8 cellular contexts compared by ENCODE assay signal in genomic region chr16:30395155-30395991, GRCh38. TPM values are rescaled to one million over a fixed set of nuclear protein-coding genes. Genes with fewer than 3 reads are reported as not detected.
DNase-seq lines count a peak whose midpoint lies in the region; ATAC-seq and TF ChIP-seq lines count a peak whose summit lies in the region.

TSS of gene ZNF48 (plus strand) at chr16:30395420. CDS start at chr16:30395795, 375 bp downstream.

- H3K27me3 ChIP-seq in Caco-2 (replicated peaks; ENCODE audit: control insufficient read depth, insufficient read depth, low read length): no peaks in the 10 kb centered on the region
- H3K27me3 ChIP-seq in OCI-LY1 (ENCODE audit: insufficient read depth, low read length): no peaks in the 10 kb centered on the region
- no peaks in the 10 kb centered on the region for H3K27me3 ChIP-seq in esophagus squamous epithelium

- H3K79me2 ChIP-seq in OCI-LY1 (ENCODE audit: insufficient read depth, low read length): no peaks in the 10 kb centered on the region

- H3K27me3 Mint-ChIP-seq in Caco-2 (ENCODE audit: insufficient read depth, unreplicated experiment): no peaks in the 10 kb centered on the region
- H3K27me3 Mint-ChIP-seq in activated T-cell treated with anti-CD3 and anti-CD28 coated beads, Interleukin-2, amount 50 U/mL, for 4 hours (ENCODE audit: low read depth): no peaks in the 10 kb centered on the region

- peaks cover 19% of the 10 kb centered on the region for H3K4me1 Mint-ChIP-seq in Caco-2 (ENCODE audit: low read depth, unreplicated experiment)
- peaks cover 36% of the 10 kb centered on the region for H3K4me1 Mint-ChIP-seq in activated T-cell treated with anti-CD3 and anti-CD28 coated beads, Interleukin-2, amount 50 U/mL, for 4 hours (ENCODE audit: low read depth)

- H3K27ac ChIP-seq in OCI-LY1 (ENCODE audit: low read depth, low read length, poor library complexity, severe bottlenecking): peak within 1 kb of the TSS; percentile 3
- H3K27ac ChIP-seq in esophagus squamous epithelium: peak within 1 kb of the TSS; percentile 74 to 86 (median 82)
- H3K27ac ChIP-seq in substantia nigra (ENCODE audit: low read depth, low read length, poor library complexity, severe bottlenecking): peak within 1 kb of the TSS; percentile 71

- POLR2A ChIA-PET in Caco-2 (lab: Charles Lee): interaction anchor here (1.0 to 2.6 kb wide), 7 partner anchors 12 to 264 kb away, joined by 3 to 20 read pairs (median 7); partner anchors contain the start of genes DCTPP1, TBC1D10B and ZNF771

- ATAC-seq in GM19467 (IDR thresholded peaks at IDR 0.05; ENCODE audit: unreplicated experiment): peak; percentile 59
- peak; percentile 73 to 75 for ATAC-seq in activated T-cell treated with anti-CD3 and anti-CD28 coated beads, Interleukin-2, amount 50 U/mL, for 4 hours

- intact Hi-C loops in Caco-2 (cut with micrococcal nuclease; ENCODE audit: unreplicated experiment): loop anchor here (1.0 to 2.0 kb wide), 2 partner anchors 14 to 17 kb away; no protein-coding TSS in a partner anchor
- intact Hi-C loops in esophagus squamous epithelium (cut with DNase I): no loop called here

- no peaks in the 10 kb centered on the region for H4K20me1 ChIP-seq in OCI-LY1 (ENCODE audit: insufficient read depth, low read length)

- H3K9ac ChIP-seq in OCI-LY1 (ENCODE audit: low read length): peak within 1 kb of the TSS; percentile 84

- H3K4me1 ChIP-seq in Caco-2 (peaks cover 6% of the 10 kb centered on the region; the same call in 1 of the 2 replicates), OCI-LY1 (ENCODE audit: insufficient read depth, low read length, severe bottlenecking) (peaks cover 33% of the 10 kb centered on the region), esophagus squamous epithelium (peaks cover 5 to 57% (median 21%) of the 10 kb centered on the region in 3 donors)

- peak within 1 kb of the TSS; percentile 90 for H3K4me2 ChIP-seq in OCI-LY1 (ENCODE audit: low read length)

- H3K9me2 ChIP-seq in OCI-LY1 (ENCODE audit: low read depth, low read length): no peaks in the 10 kb centered on the region

- H3K36me3 Mint-ChIP-seq in Caco-2 (ENCODE audit: insufficient read depth, unreplicated experiment): peaks cover 12% of the 10 kb centered on the region
- H3K36me3 Mint-ChIP-seq in activated T-cell treated with anti-CD3 and anti-CD28 coated beads, Interleukin-2, amount 50 U/mL, for 4 hours (ENCODE audit: insufficient read depth): peaks cover 6% of the 10 kb centered on the region

- WGBS in esophagus squamous epithelium, 2 donors: 0% methylated on average over 3 of the region's 103 CpGs; no CpG with 5 or more reads in 1 of the 2 donors

- no peaks in the 10 kb centered on the region for H3K9me3 Mint-ChIP-seq in Caco-2 (ENCODE audit: unreplicated experiment)
- no peaks in the 10 kb centered on the region for H3K9me3 Mint-ChIP-seq in activated T-cell treated with anti-CD3 and anti-CD28 coated beads, Interleukin-2, amount 50 U/mL, for 4 hours

- peak within 1 kb of the TSS; percentile 82 for H3K4me3 Mint-ChIP-seq in Caco-2 (ENCODE audit: unreplicated experiment)
- H3K4me3 Mint-ChIP-seq in activated T-cell treated with anti-CD3 and anti-CD28 coated beads, Interleukin-2, amount 50 U/mL, for 4 hours: peak within 1 kb of the TSS; percentile 89

- CTCF ChIA-PET in Caco-2 (lab: Charles Lee): interaction anchor here (0.6 to 2.3 kb wide), 9 partner anchors 12 to 773 kb away, joined by 4 to 27 read pairs (median 11); partner anchors contain the start of genes CD2BP2, DCTPP1, TBC1D10B and ZNF771

- H3F3A ChIP-seq in OCI-LY1 (ENCODE audit: insufficient read depth, low read length): no peaks in the 10 kb centered on the region

- H3K4me3 ChIP-seq in Caco-2 (ENCODE audit: low read depth, low read length): peak within 1 kb of the TSS; percentile 88
- peak within 1 kb of the TSS; percentile 87 for H3K4me3 ChIP-seq in OCI-LY1 (ENCODE audit: low read depth, low read length, poor library complexity, severe bottlenecking)
- peak within 1 kb of the TSS; percentile 76 to 96 (median 83) for H3K4me3 ChIP-seq in esophagus squamous epithelium

- H3K36me3 ChIP-seq in Caco-2 (ENCODE audit: control insufficient read depth, insufficient read depth, low read length) (no peaks in the 10 kb centered on the region), OCI-LY1 (ENCODE audit: insufficient read depth, low read length) (peaks cover 30% of the 10 kb centered on the region), esophagus squamous epithelium (peaks cover 0 to 18% (median 0%) of the 10 kb centered on the region in 3 donors)

- DNase-seq in Caco-2 (peak; percentile 87 to 91), HuH-7 (ENCODE audit: low spot score) (peak; percentile 76), esophagus squamous epithelium (lab: John Stamatoyannopoulos, UW) (no peak), mucosa of gallbladder (ENCODE audit: low spot score) (peak; percentile 86), substantia nigra (lab: John Stamatoyannopoulos, UW) (peak; percentile 26 to 94 (median 80))
- peak; percentile 54 for DNase-seq in activated T-cell treated with anti-CD3 and anti-CD28 coated beads, Interleukin-2, amount 50 U/mL, for 4 hours

- BruUV-seq in Caco-2 (replicated peaks; lab: Mats Ljungman, UMichigan): no TSS peak

- TF ChIP-seq POLR2A in esophagus squamous epithelium (IDR thresholded peaks at IDR 0.05): peak in 2 of 4 donors; percentile 28 to 34

- H3K27ac Mint-ChIP-seq in Caco-2 (ENCODE audit: unreplicated experiment): peak within 1 kb of the TSS; percentile 46

- H2AFZ ChIP-seq in OCI-LY1 (ENCODE audit: low read length): no peak within 1 kb of the TSS

- no peaks in the 10 kb centered on the region for H3K9me3 ChIP-seq in Caco-2
- H3K9me3 ChIP-seq in OCI-LY1 (ENCODE audit: low read length): no peaks in the 10 kb centered on the region
- H3K9me3 ChIP-seq in esophagus squamous epithelium: no peaks in the 10 kb centered on the region

- TF ChIP-seq CTCF in Caco-2 (IDR thresholded peaks at IDR 0.05; ENCODE audit: insufficient read depth in 1 of 2, low read depth in 1 of 2, low read length in 1 of 2, severe bottlenecking in 1 of 2, unreplicated experiment in 1 of 2): peak in 1 of 2 experiments; percentile 40
- peak; percentile 27 for TF ChIP-seq CTCF in OCI-LY1 (IDR thresholded peaks at IDR 0.05; ENCODE audit: low read length)
- TF ChIP-seq CTCF in esophagus squamous epithelium (IDR thresholded peaks at IDR 0.05): peak in 3 of 6 experiments; percentile 38 to 55 (median 51)

RNA-seq across cellular contexts. Expression of gene ZNF48, which starts in this region (rescaled TPM):
- total RNA-seq in Caco-2 (2022) (12.8 and 13.4 TPM in 2 replicates), esophagus squamous epithelium (1 to 10 TPM; 2.8 to 5.9 (median 4.5) TPM), mucosa of gallbladder (11.8 TPM)
- total RNA-seq in activated T-cell treated with anti-CD3 and anti-CD28 coated beads, Interleukin-2, amount 50 U/mL, for 4 hours: 10 to 100 TPM; 18.0 to 19.2 (median 18.1) TPM

Comparison
In these comparisons a context has a peak if more than half of its experiments do, and no peak if none do; other contexts are left out.
1. H3K27ac ChIP-seq: peak in every context shown above with its lines; median percentile 82 in esophagus squamous epithelium; 71 in substantia nigra; 3 in OCI-LY1.